In genomic region chr11:60185512-60185827, GRCh38 we compare ENCODE assay signal across 8 cellular contexts. TPM values are rescaled to one million over a fixed set of nuclear protein-coding genes. Genes with fewer than 3 reads are reported as not detected.
"Had no signal": no experiment of that assay in that cellular context is flagged by ENCODE, and none has a peak within 500 bp of the region (broad histone marks: within the 10 kb centered on the region; RNA-seq: fewer than 3 reads in every experiment).

No MANE protein-coding gene starts in this region.

RNA-seq across cellular contexts. Expression of gene MS4A6A, which starts 2.6 kb away (rescaled TPM):
- total RNA-seq: activated CD8-positive, alpha-beta T cell treated with anti-CD3 and anti-CD28 coated beads, Interleukin-2, amount 10 ng/mL, durations not matched to agents 7 days and 5 days; LHCN-M2; M059J; OCI-LY7; SJCRH30; T-helper 2 cell treated with Interferon-gamma antibody and Interleukin-4, amounts not matched to agents 100 ng/mL and 5 ng/mL, for 36 hours had no signal
- polyA plus RNA-seq: SK-N-SH had no signal

RNA-seq across cellular contexts. Expression of gene MS4A4E, which starts 57.5 kb away (rescaled TPM):
- total RNA-seq: activated CD8-positive, alpha-beta T cell treated with anti-CD3 and anti-CD28 coated beads, Interleukin-2, amount 10 ng/mL, durations not matched to agents 7 days and 5 days; activated naive CD8-positive, alpha-beta T cell treated with anti-CD3 and anti-CD28 coated beads, Interleukin-2, amount 10 ng/mL, durations not matched to agents 7 days and 5 days; LHCN-M2; M059J; OCI-LY7; SJCRH30; T-helper 2 cell treated with Interferon-gamma antibody and Interleukin-4, amounts not matched to agents 100 ng/mL and 5 ng/mL, for 36 hours had no signal
- polyA plus RNA-seq: SK-N-SH had no signal
